ENCODE assay signal across 8 cellular contexts in genomic region chr12:25436206-25436912, GRCh38.
DNase-seq lines count a peak whose midpoint lies in the region; ATAC-seq, FAIRE-seq and TF ChIP-seq lines count a peak whose summit lies in the region.

No MANE protein-coding gene starts in this region.

- H4K20me1 ChIP-seq in GM23338 (replicated peaks; ENCODE audit: insufficient read depth): no peaks in the 10 kb centered on the region

- peaks cover 6% of the 10 kb centered on the region; the same call in 1 of the 2 replicates for H3K9me2 ChIP-seq in GM23338 (ENCODE audit: insufficient read depth)

- no peak overlapping the region for H3K4me2 ChIP-seq in GM23338

- H3K27me3 Mint-ChIP-seq in activated CD8-positive, alpha-beta memory T cell treated with anti-CD3 and anti-CD28 coated beads, Interleukin-2, amount 10 ng/mL, durations not matched to agents 7 days and 5 days: no peaks in the 10 kb centered on the region
- H3K27me3 Mint-ChIP-seq in GM23338 (ENCODE audit: insufficient read depth, low read depth, poor library complexity): no peaks in the 10 kb centered on the region
- no peaks in the 10 kb centered on the region for H3K27me3 Mint-ChIP-seq in T-helper 1 cell treated with Interleukin-12 subunit alpha and Interleukin-12 subunit beta and Interleukin-4 antibody, amounts not matched to agents 30 μg/mL and 1 μg/mL, for 36 hours (ENCODE audit: low read depth)

- H3K4me1 ChIP-seq in GM23338 (ENCODE audit: insufficient read depth): peaks cover 9% of the 10 kb centered on the region

- peaks cover 13% of the 10 kb centered on the region for H3K4me1 Mint-ChIP-seq in activated CD8-positive, alpha-beta memory T cell treated with anti-CD3 and anti-CD28 coated beads, Interleukin-2, amount 10 ng/mL, durations not matched to agents 7 days and 5 days
- peaks cover 9% of the 10 kb centered on the region for H3K4me1 Mint-ChIP-seq in GM23338
- H3K4me1 Mint-ChIP-seq in T-helper 1 cell treated with Interleukin-12 subunit alpha and Interleukin-12 subunit beta and Interleukin-4 antibody, amounts not matched to agents 30 μg/mL and 1 μg/mL, for 36 hours (ENCODE audit: low read depth): peaks cover 11% of the 10 kb centered on the region

- peak overlapping the region; percentile 83 for H2AFZ ChIP-seq in GM23338

- H3K79me2 ChIP-seq in GM23338 (replicated peaks; ENCODE audit: insufficient read depth): no peaks in the 10 kb centered on the region

- CTCF ChIA-PET in activated CD8-positive, alpha-beta memory T cell treated with anti-CD3 and anti-CD28 coated beads, Interleukin-2, amount 10 ng/mL, durations not matched to agents 7 days and 5 days (lab: Charles Lee): interaction anchor here (0.6 to 2.1 kb wide), 13 partner anchors 11 to 299 kb away, joined by 3 to 6 read pairs (median 3); no protein-coding TSS in a partner anchor

- H3K4me3 ChIP-seq in GM23338: no peak overlapping the region

- peak; percentile 85 for ATAC-seq in activated CD8-positive, alpha-beta memory T cell treated with anti-CD3 and anti-CD28 coated beads, Interleukin-2, amount 10 ng/mL, durations not matched to agents 7 days and 5 days
- peak; percentile 72 for ATAC-seq in GM23338

- no peaks in the 10 kb centered on the region for H3F3A ChIP-seq in GM23338 (replicated peaks; ENCODE audit: low read depth)

- H3K27ac ChIP-seq in GM23338 (ENCODE audit: low read depth): no peak overlapping the region

- no peaks in the 10 kb centered on the region for H3K9me3 Mint-ChIP-seq in activated CD8-positive, alpha-beta memory T cell treated with anti-CD3 and anti-CD28 coated beads, Interleukin-2, amount 10 ng/mL, durations not matched to agents 7 days and 5 days (ENCODE audit: low read depth)
- no peaks in the 10 kb centered on the region for H3K9me3 Mint-ChIP-seq in GM23338
- H3K9me3 Mint-ChIP-seq in T-helper 1 cell treated with Interleukin-12 subunit alpha and Interleukin-12 subunit beta and Interleukin-4 antibody, amounts not matched to agents 30 μg/mL and 1 μg/mL, for 36 hours: no peaks in the 10 kb centered on the region

- peak overlapping the region; percentile 58 for H3K4me3 Mint-ChIP-seq in activated CD8-positive, alpha-beta memory T cell treated with anti-CD3 and anti-CD28 coated beads, Interleukin-2, amount 10 ng/mL, durations not matched to agents 7 days and 5 days
- H3K4me3 Mint-ChIP-seq in GM23338: no peak overlapping the region
- peak overlapping the region; percentile 45 for H3K4me3 Mint-ChIP-seq in T-helper 1 cell treated with Interleukin-12 subunit alpha and Interleukin-12 subunit beta and Interleukin-4 antibody, amounts not matched to agents 30 μg/mL and 1 μg/mL, for 36 hours

- peak overlapping the region; percentile 69 for H3K27ac Mint-ChIP-seq in activated CD8-positive, alpha-beta memory T cell treated with anti-CD3 and anti-CD28 coated beads, Interleukin-2, amount 10 ng/mL, durations not matched to agents 7 days and 5 days
- peak overlapping the region; percentile 12; the same call in 1 of the 2 replicates for H3K27ac Mint-ChIP-seq in GM23338
- H3K27ac Mint-ChIP-seq in T-helper 1 cell treated with Interleukin-12 subunit alpha and Interleukin-12 subunit beta and Interleukin-4 antibody, amounts not matched to agents 30 μg/mL and 1 μg/mL, for 36 hours: peak overlapping the region; percentile 23

- peak; percentile 44 for DNase-seq in activated CD8-positive, alpha-beta memory T cell treated with anti-CD3 and anti-CD28 coated beads, Interleukin-2, amount 10 ng/mL, durations not matched to agents 7 days and 5 days
- DNase-seq in activated CD8-positive, alpha-beta memory T cell treated with anti-CD3 and anti-CD28 coated beads, Interleukin-2, amount 50 U/mL, for 4 hours: no peak
- DNase-seq in GM23338 (ENCODE audit: low spot score): peak; percentile 86
- peak; percentile 47 for DNase-seq in NCI-H1048 (lab: John Stamatoyannopoulos, UW)
- DNase-seq in mucosa of gallbladder (ENCODE audit: low spot score): peak; percentile 48
- DNase-seq in COR-L47 (lab: John Stamatoyannopoulos, UW): no peak

- peak; percentile 90 for FAIRE-seq in endometrium (lab: Jason Lieb, UNC)

- H3K36me3 Mint-ChIP-seq in activated CD8-positive, alpha-beta memory T cell treated with anti-CD3 and anti-CD28 coated beads, Interleukin-2, amount 10 ng/mL, durations not matched to agents 7 days and 5 days: peaks cover 2% of the 10 kb centered on the region
- no peaks in the 10 kb centered on the region for H3K36me3 Mint-ChIP-seq in GM23338 (ENCODE audit: low read depth)
- no peaks in the 10 kb centered on the region for H3K36me3 Mint-ChIP-seq in T-helper 1 cell treated with Interleukin-12 subunit alpha and Interleukin-12 subunit beta and Interleukin-4 antibody, amounts not matched to agents 30 μg/mL and 1 μg/mL, for 36 hours (ENCODE audit: low read depth)

- H3K27me3 ChIP-seq in GM23338 (ENCODE audit: insufficient read depth): no peaks in the 10 kb centered on the region

- TF ChIP-seq CTCF in GM23338 (conservative IDR thresholded peaks at IDR 0.05; ENCODE audit: low read depth in 2 of 2): peak; percentile 83 to 87

- H3K36me3 ChIP-seq in GM23338 (ENCODE audit: insufficient read depth): no peaks in the 10 kb centered on the region

TF ChIP-seq in GM23338, 12 proteins besides CTCF, POLR2A, EP300 and RAD21 (continues in another document):
- no peak for TF ChIP-seq CREB1 (CRISPR knock-in tag; IDR thresholded peaks at IDR 0.05; ENCODE audit: low read depth)
- no peak for TF ChIP-seq JUNB (IDR thresholded peaks at IDR 0.05; ENCODE audit: unreplicated experiment)
- TF ChIP-seq ZNF331 (CRISPR knock-in tag; IDR thresholded peaks at IDR 0.05; ENCODE audit: low read depth): no peak
- TF ChIP-seq STAT1 (IDR thresholded peaks at IDR 0.05; ENCODE audit: unreplicated experiment): no peak
- TF ChIP-seq EZH2phosphoT487 (IDR thresholded peaks at IDR 0.05; ENCODE audit: unreplicated experiment): no peak
- TF ChIP-seq, protein P1, sequence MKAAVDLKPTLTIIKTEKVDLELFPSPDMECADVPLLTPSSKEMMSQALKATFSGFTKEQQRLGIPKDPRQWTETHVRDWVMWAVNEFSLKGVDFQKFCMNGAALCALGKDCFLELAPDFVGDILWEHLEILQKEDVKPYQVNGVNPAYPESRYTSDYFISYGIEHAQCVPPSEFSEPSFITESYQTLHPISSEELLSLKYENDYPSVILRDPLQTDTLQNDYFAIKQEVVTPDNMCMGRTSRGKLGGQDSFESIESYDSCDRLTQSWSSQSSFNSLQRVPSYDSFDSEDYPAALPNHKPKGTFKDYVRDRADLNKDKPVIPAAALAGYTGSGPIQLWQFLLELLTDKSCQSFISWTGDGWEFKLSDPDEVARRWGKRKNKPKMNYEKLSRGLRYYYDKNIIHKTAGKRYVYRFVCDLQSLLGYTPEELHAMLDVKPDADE (IDR thresholded peaks at IDR 0.05): no peak
- no peak for TF ChIP-seq EZH2 (IDR thresholded peaks at IDR 0.05; ENCODE audit: low read depth, unreplicated experiment)
- TF ChIP-seq NANOG (IDR thresholded peaks at IDR 0.05; ENCODE audit: borderline replicate concordance): no peak
- no peak for TF ChIP-seq ZNF114 (CRISPR knock-in tag; IDR thresholded peaks at IDR 0.05)

Comparison
In these comparisons a context has a peak if more than half of its experiments do, and no peak if none do; other contexts are left out.
1. DNase-seq: peak in activated CD8-positive, alpha-beta memory T cell treated with anti-CD3 and anti-CD28 coated beads, Interleukin-2, amount 10 ng/mL, durations not matched to agents 7 days and 5 days (single experiment), GM23338 (single experiment), NCI-H1048 (single experiment) and mucosa of gallbladder (single experiment); none in activated CD8-positive, alpha-beta memory T cell treated with anti-CD3 and anti-CD28 coated beads, Interleukin-2, amount 50 U/mL, for 4 hours (single experiment) and COR-L47 (single experiment).
2. H3K27ac Mint-ChIP-seq: peak in every context shown above with its lines; median percentile 69 in activated CD8-positive, alpha-beta memory T cell treated with anti-CD3 and anti-CD28 coated beads, Interleukin-2, amount 10 ng/mL, durations not matched to agents 7 days and 5 days; 23 in T-helper 1 cell treated with Interleukin-12 subunit alpha and Interleukin-12 subunit beta and Interleukin-4 antibody, amounts not matched to agents 30 μg/mL and 1 μg/mL, for 36 hours; 12 in GM23338.